8 cellular contexts compared by ENCODE assay signal in genomic region chr6:97068211-97068610, GRCh38.
DNase-seq lines count a peak whose midpoint lies in the region; ATAC-seq and TF ChIP-seq lines count a peak whose summit lies in the region.

No MANE protein-coding gene starts in this region.

- no peak overlapping the region for H3K27ac ChIP-seq in cardiac muscle cell
- H3K27ac ChIP-seq in right cardiac atrium (ENCODE audit: low read length): no peak overlapping the region
- H3K27ac ChIP-seq in OCI-LY3 (ENCODE audit: low read length): no peak overlapping the region
- no peak overlapping the region for H3K27ac ChIP-seq in tibial artery

- H4K20me1 ChIP-seq in OCI-LY3 (ENCODE audit: insufficient read depth, low read length): no peaks in the 10 kb centered on the region

- intact Hi-C loops in right cardiac atrium (cut with DNase I) (loop anchor here in 2 of 4 donors (10.0 kb wide), 1 partner anchor 327 kb away; no protein-coding TSS in a partner anchor), tibial artery (cut with DNase I; ENCODE audit: low total_unique reads) (no loop called here)

- no peak overlapping the region for H2AFZ ChIP-seq in OCI-LY3 (ENCODE audit: low read depth, low read length)

- no peaks in the 10 kb centered on the region for H3K36me3 ChIP-seq in cardiac muscle cell
- H3K36me3 ChIP-seq in OCI-LY3 (replicated peaks; ENCODE audit: low read depth, low read length): no peaks in the 10 kb centered on the region
- no peaks in the 10 kb centered on the region for H3K36me3 ChIP-seq in tibial artery

- H3K4me3 ChIP-seq in cardiac muscle cell: no peak overlapping the region
- no peak overlapping the region for H3K4me3 ChIP-seq in right cardiac atrium (ENCODE audit: low read length)
- H3K4me3 ChIP-seq in OCI-LY3 (ENCODE audit: low read length): no peak overlapping the region
- no peak overlapping the region for H3K4me3 ChIP-seq in epithelial cell of proximal tubule (ENCODE audit: low read depth, low read length)
- H3K4me3 ChIP-seq in tibial artery: no peak overlapping the region

- TF ChIP-seq CTCF in cardiac muscle cell (IDR thresholded peaks at IDR 0.05; ENCODE audit: low read depth, low read length) (peak; percentile 53), OCI-LY3 (IDR thresholded peaks at IDR 0.05; ENCODE audit: low read depth, low read length) (peak; percentile 49; the same call in 1 of the 2 replicates), epithelial cell of proximal tubule (conservative IDR thresholded peaks at IDR 0.05; ENCODE audit: low read depth, low read length) (peak; percentile 63), tibial artery (IDR thresholded peaks at IDR 0.05) (peak; percentile 35 to 36)

- H3K79me2 ChIP-seq in OCI-LY3 (ENCODE audit: low read length): no peaks in the 10 kb centered on the region

- H3K9me3 ChIP-seq in cardiac muscle cell (ENCODE audit: low read depth) (no peaks in the 10 kb centered on the region), right cardiac atrium (ENCODE audit: control insufficient read depth, low read length) (no peaks in the 10 kb centered on the region), OCI-LY3 (ENCODE audit: insufficient read depth, low read length) (no peaks in the 10 kb centered on the region), tibial artery (no peaks in the 10 kb centered on the region)

- H3K4me1 ChIP-seq in cardiac muscle cell (ENCODE audit: low read depth) (no peaks in the 10 kb centered on the region), right cardiac atrium (ENCODE audit: control insufficient read depth, insufficient read depth, low read length) (no peaks in the 10 kb centered on the region), OCI-LY3 (ENCODE audit: low read length) (no peaks in the 10 kb centered on the region), tibial artery (no peaks in the 10 kb centered on the region)

- no peak for ATAC-seq in right cardiac atrium
- no peak for ATAC-seq in GM21737 (IDR thresholded peaks at IDR 0.05; ENCODE audit: unreplicated experiment)
- no peak for ATAC-seq in GM21825 (IDR thresholded peaks at IDR 0.05; ENCODE audit: unreplicated experiment)
- no peak for ATAC-seq in GM18498 (IDR thresholded peaks at IDR 0.05; ENCODE audit: unreplicated experiment)

- no peak overlapping the region for H3K4me2 ChIP-seq in OCI-LY3 (ENCODE audit: low read length)

- H3K27me3 ChIP-seq in cardiac muscle cell: no peaks in the 10 kb centered on the region
- no peaks in the 10 kb centered on the region for H3K27me3 ChIP-seq in right cardiac atrium (ENCODE audit: control insufficient read depth, insufficient read depth)
- H3K27me3 ChIP-seq in OCI-LY3 (ENCODE audit: low read depth, low read length): no peaks in the 10 kb centered on the region
- no peaks in the 10 kb centered on the region for H3K27me3 ChIP-seq in tibial artery

- peak; percentile 23 to 67 for DNase-seq in cardiac muscle cell (ENCODE audit: low read depth in 1 of 2, low spot score in 1 of 2)
- DNase-seq in right cardiac atrium: no peak
- no peak for DNase-seq in epithelial cell of proximal tubule (ENCODE audit: low read depth)
- no peak for DNase-seq in tibial artery

- WGBS in right cardiac atrium: 52% methylated on average over 1 of the region's 1 CpG

- no peak overlapping the region for H3K9ac ChIP-seq in OCI-LY3 (ENCODE audit: low read length)

Comparison
In these comparisons a context has a peak if more than half of its experiments do, and no peak if none do; other contexts are left out.
1. DNase-seq: peak in cardiac muscle cell (2 of 2); none in right cardiac atrium (0 of 3), epithelial cell of proximal tubule (single experiment) and tibial artery (0 of 2).
2. Peak in every context shown above with its lines, with median percentiles within 50 percentile points of each other: CTCF ChIP-seq.